Comparison of ENCODE assay signal across 1 cellular context in genomic region chr13:84393981-84394625, GRCh38.
TF ChIP-seq lines count a peak whose summit lies in the region.

No MANE protein-coding gene starts in this region.

TF ChIP-seq in GM23338, 12 proteins besides CTCF, POLR2A, EP300 and RAD21:
- no peak for TF ChIP-seq ZNF462 (CRISPR knock-in tag; IDR thresholded peaks at IDR 0.05)
- TF ChIP-seq CREB1 (CRISPR knock-in tag; IDR thresholded peaks at IDR 0.05; ENCODE audit: low read depth), result no peak
- TF ChIP-seq POLR2AphosphoS5 (IDR thresholded peaks at IDR 0.05; ENCODE audit: low read depth), result no peak
- no peak for TF ChIP-seq EZH2phosphoT487 (IDR thresholded peaks at IDR 0.05; ENCODE audit: unreplicated experiment)
- no peak for TF ChIP-seq NANOG (IDR thresholded peaks at IDR 0.05; ENCODE audit: borderline replicate concordance)
- no peak for TF ChIP-seq REST (IDR thresholded peaks at IDR 0.05; ENCODE audit: unreplicated experiment)
- no peak for TF ChIP-seq ETS1 (IDR thresholded peaks at IDR 0.05)
- no peak for TF ChIP-seq JUNB (IDR thresholded peaks at IDR 0.05; ENCODE audit: unreplicated experiment)
- TF ChIP-seq ZNF331 (CRISPR knock-in tag; IDR thresholded peaks at IDR 0.05; ENCODE audit: low read depth), result no peak
